28 cellular contexts compared by ENCODE assay signal in genomic region chr4:99661907-99662306, GRCh38. TPM values are rescaled to one million over a fixed set of nuclear protein-coding genes. Genes with fewer than 3 reads are reported as not detected.
"Had no signal": no experiment of that assay in that cellular context is flagged by ENCODE, and none has a peak within 500 bp of the region (broad histone marks: within the 10 kb centered on the region; RNA-seq: fewer than 3 reads in every experiment).

No MANE protein-coding gene starts in this region.

- H3K36me3 ChIP-seq: ascending aorta, brain microvascular endothelial cell, colonic mucosa, esophagus squamous epithelium, gastroesophageal sphincter had no signal

- DNase-seq: activated CD4-positive, alpha-beta memory T cell treated with anti-CD3 and anti-CD28 coated beads, Interleukin-2, amount 10 ng/mL, durations not matched to agents 7 days and 5 days; activated CD4-positive, alpha-beta T cell treated with anti-CD3 and anti-CD28 coated beads for 36 hours; activated CD4-positive, alpha-beta T cell treated with anti-CD3 and anti-CD28 coated beads, Interleukin-2, amount 10 ng/mL, durations not matched to agents 24 days and 14 days; activated CD4-positive, alpha-beta T cell treated with anti-CD3 and anti-CD28 coated beads, Interleukin-2, amount 50 U/mL, for 4 hours; activated CD4-positive, CD25-positive, alpha-beta regulatory T cell; activated CD4-positive, CD25-positive, alpha-beta regulatory T cell treated with anti-CD3 and anti-CD28 coated beads, Interleukin-2, amount 50 U/mL, for 72 hours; activated CD8-positive, alpha-beta memory T cell treated with anti-CD3 and anti-CD28 coated beads, Interleukin-2, amount 50 U/mL, for 48 hours; activated gamma-delta T cell; activated naive CD4-positive, alpha-beta T cell; activated naive CD4-positive, alpha-beta T cell treated with anti-CD3 and anti-CD28 coated beads, Interleukin-2, amount 10 ng/mL, durations not matched to agents 7 days and 5 days; activated naive CD8-positive, alpha-beta T cell treated with anti-CD3 and anti-CD28 coated beads, Interleukin-2, amount 10 ng/mL, durations not matched to agents 7 days and 5 days; activated T-cell treated with anti-CD3 and anti-CD28 coated beads for 4 hours; activated T-cell treated with anti-CD3 and anti-CD28 coated beads, Interleukin-2, amount 50 U/mL, for 24 hours; activated T-cell treated with anti-CD3 and anti-CD28 coated beads, Interleukin-2, amount 50 U/mL, for 72 hours; brain microvascular endothelial cell; caudate nucleus; colonic mucosa; effector CD8-positive, alpha-beta T cell; esophagus squamous epithelium; foreskin melanocyte; T-helper 2 cell had no signal

- H3K4me3 Mint-ChIP-seq: activated CD4-positive, alpha-beta memory T cell treated with anti-CD3 and anti-CD28 coated beads, Interleukin-2, amount 10 ng/mL, durations not matched to agents 7 days and 5 days; activated CD4-positive, alpha-beta T cell treated with anti-CD3 and anti-CD28 coated beads for 36 hours; activated CD4-positive, alpha-beta T cell treated with anti-CD3 and anti-CD28 coated beads, Interleukin-2, amount 10 ng/mL, durations not matched to agents 24 days and 14 days; activated naive CD4-positive, alpha-beta T cell treated with anti-CD3 and anti-CD28 coated beads, Interleukin-2, amount 10 ng/mL, durations not matched to agents 7 days and 5 days; activated naive CD8-positive, alpha-beta T cell treated with anti-CD3 and anti-CD28 coated beads, Interleukin-2, amount 10 ng/mL, durations not matched to agents 7 days and 5 days; activated T-cell treated with anti-CD3 and anti-CD28 coated beads, Interleukin-2, amount 50 U/mL, for 24 hours; activated T-cell treated with anti-CD3 and anti-CD28 coated beads, Interleukin-2, amount 50 U/mL, for 72 hours had no signal

- ATAC-seq: activated CD4-positive, alpha-beta T cell treated with anti-CD3 and anti-CD28 coated beads for 36 hours; activated naive CD4-positive, alpha-beta T cell treated with anti-CD3 and anti-CD28 coated beads, Interleukin-2, amount 50 U/mL, for 72 hours; activated T-cell treated with anti-CD3 and anti-CD28 coated beads, Interleukin-2, amount 50 U/mL, for 72 hours; gastroesophageal sphincter had no signal

- H3K9me3 ChIP-seq: ascending aorta, colonic mucosa, esophagus squamous epithelium, gastroesophageal sphincter had no signal

- H3K36me3 Mint-ChIP-seq: activated naive CD4-positive, alpha-beta T cell treated with anti-CD3 and anti-CD28 coated beads, Interleukin-2, amount 10 ng/mL, durations not matched to agents 7 days and 5 days; activated naive CD4-positive, alpha-beta T cell treated with anti-CD3 and anti-CD28 coated beads, Interleukin-2, amount 50 U/mL, for 72 hours; activated naive CD8-positive, alpha-beta T cell treated with anti-CD3 and anti-CD28 coated beads, Interleukin-2, amount 10 ng/mL, durations not matched to agents 7 days and 5 days had no signal

- H3K4me1 ChIP-seq: ascending aorta, colonic mucosa had no signal

- H3K4me3 ChIP-seq: ascending aorta, colonic mucosa, esophagus squamous epithelium, gastroesophageal sphincter had no signal

- H3K27ac Mint-ChIP-seq: activated CD4-positive, alpha-beta memory T cell treated with anti-CD3 and anti-CD28 coated beads, Interleukin-2, amount 10 ng/mL, durations not matched to agents 7 days and 5 days; activated CD4-positive, alpha-beta T cell treated with anti-CD3 and anti-CD28 coated beads for 36 hours; activated CD4-positive, alpha-beta T cell treated with anti-CD3 and anti-CD28 coated beads, Interleukin-2, amount 10 ng/mL, durations not matched to agents 24 days and 14 days; activated naive CD4-positive, alpha-beta T cell treated with anti-CD3 and anti-CD28 coated beads, Interleukin-2, amount 10 ng/mL, durations not matched to agents 7 days and 5 days; activated naive CD4-positive, alpha-beta T cell treated with anti-CD3 and anti-CD28 coated beads, Interleukin-2, amount 50 U/mL, for 72 hours; activated naive CD8-positive, alpha-beta T cell treated with anti-CD3 and anti-CD28 coated beads, Interleukin-2, amount 10 ng/mL, durations not matched to agents 7 days and 5 days; activated T-cell treated with anti-CD3 and anti-CD28 coated beads, Interleukin-2, amount 50 U/mL, for 24 hours; activated T-cell treated with anti-CD3 and anti-CD28 coated beads, Interleukin-2, amount 50 U/mL, for 72 hours had no signal

- H3K9me3 Mint-ChIP-seq: activated CD4-positive, alpha-beta memory T cell treated with anti-CD3 and anti-CD28 coated beads, Interleukin-2, amount 10 ng/mL, durations not matched to agents 7 days and 5 days; activated CD4-positive, alpha-beta T cell treated with anti-CD3 and anti-CD28 coated beads, Interleukin-2, amount 10 ng/mL, durations not matched to agents 24 days and 14 days; activated naive CD4-positive, alpha-beta T cell treated with anti-CD3 and anti-CD28 coated beads, Interleukin-2, amount 10 ng/mL, durations not matched to agents 7 days and 5 days; activated naive CD4-positive, alpha-beta T cell treated with anti-CD3 and anti-CD28 coated beads, Interleukin-2, amount 50 U/mL, for 72 hours; activated naive CD8-positive, alpha-beta T cell treated with anti-CD3 and anti-CD28 coated beads, Interleukin-2, amount 10 ng/mL, durations not matched to agents 7 days and 5 days; activated T-cell treated with anti-CD3 and anti-CD28 coated beads, Interleukin-2, amount 50 U/mL, for 24 hours; activated T-cell treated with anti-CD3 and anti-CD28 coated beads, Interleukin-2, amount 50 U/mL, for 72 hours had no signal

- H3K27me3 ChIP-seq: ascending aorta, brain microvascular endothelial cell, colonic mucosa, esophagus squamous epithelium, gastroesophageal sphincter had no signal

- H3K27ac ChIP-seq: ascending aorta, brain microvascular endothelial cell, colonic mucosa, epithelial cell of prostate, esophagus squamous epithelium, gastroesophageal sphincter had no signal

- H3K4me1 Mint-ChIP-seq: activated CD4-positive, alpha-beta memory T cell treated with anti-CD3 and anti-CD28 coated beads, Interleukin-2, amount 10 ng/mL, durations not matched to agents 7 days and 5 days; activated CD4-positive, alpha-beta T cell treated with anti-CD3 and anti-CD28 coated beads for 36 hours; activated CD4-positive, alpha-beta T cell treated with anti-CD3 and anti-CD28 coated beads, Interleukin-2, amount 10 ng/mL, durations not matched to agents 24 days and 14 days; activated naive CD4-positive, alpha-beta T cell treated with anti-CD3 and anti-CD28 coated beads, Interleukin-2, amount 10 ng/mL, durations not matched to agents 7 days and 5 days; activated naive CD8-positive, alpha-beta T cell treated with anti-CD3 and anti-CD28 coated beads, Interleukin-2, amount 10 ng/mL, durations not matched to agents 7 days and 5 days had no signal

RNA-seq across cellular contexts. Expression of gene C4orf54, which starts 4.3 kb away (rescaled TPM):
- total RNA-seq: activated CD4-positive, alpha-beta memory T cell treated with anti-CD3 and anti-CD28 coated beads, Interleukin-2, amount 10 ng/mL, durations not matched to agents 7 days and 5 days; activated CD4-positive, alpha-beta T cell treated with anti-CD3 and anti-CD28 coated beads for 36 hours; activated CD4-positive, alpha-beta T cell treated with anti-CD3 and anti-CD28 coated beads, Interleukin-2, amount 10 ng/mL, durations not matched to agents 24 days and 14 days; activated naive CD4-positive, alpha-beta T cell treated with anti-CD3 and anti-CD28 coated beads, Interleukin-2, amount 50 U/mL, for 72 hours; activated naive CD8-positive, alpha-beta T cell treated with anti-CD3 and anti-CD28 coated beads, Interleukin-2, amount 10 ng/mL, durations not matched to agents 7 days and 5 days; activated T-cell treated with anti-CD3 and anti-CD28 coated beads, Interleukin-2, amount 50 U/mL, for 72 hours; ascending aorta; endothelial cell of umbilical vein; fibroblast of villous mesenchyme; T-helper 1 cell treated with Interleukin-12 subunit alpha and Interleukin-12 subunit beta and Interleukin-4 antibody, amounts not matched to agents 30 ng/mL and 1 ng/mL, for 36 hours had no signal
